1 cellular context compared by ENCODE assay signal in the genomic region with DNA sequence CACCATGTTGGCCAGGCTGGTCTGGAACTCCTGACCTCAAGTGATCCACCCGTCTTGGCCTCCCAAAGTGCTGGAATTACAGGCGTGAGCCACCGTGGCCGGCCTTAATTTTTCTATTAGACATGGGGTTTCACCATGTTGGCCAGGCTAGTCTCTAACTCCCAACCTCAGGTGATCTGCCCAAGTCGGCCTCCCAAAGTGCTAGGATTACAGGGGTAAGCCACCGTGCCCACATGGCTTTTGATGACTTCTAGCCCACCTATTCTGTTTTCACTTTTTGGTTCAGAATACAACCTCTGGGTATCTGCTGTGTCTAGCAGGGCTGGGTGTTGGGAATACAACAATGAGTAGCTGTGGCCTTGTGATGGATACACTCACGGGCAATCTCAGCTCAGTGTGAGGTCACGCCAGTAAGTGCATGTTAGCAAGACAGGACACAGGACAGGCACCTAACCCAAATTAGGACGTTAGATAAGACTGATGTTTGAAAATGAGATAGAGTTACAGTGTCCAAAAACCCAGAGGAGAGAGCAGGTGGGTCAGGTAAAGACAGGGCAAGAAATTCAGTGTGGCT.
TF ChIP-seq lines count a peak whose summit lies in the region.

No MANE protein-coding gene starts in this region.

TF ChIP-seq in GM12878, 131 proteins besides CTCF, POLR2A, EP300 and RAD21:
- TF ChIP-seq POLR2AphosphoS2 (IDR thresholded peaks at IDR 0.05; ENCODE audit: low read depth, low read length), result 0 out of 2 replicates have a peak, but pooled peaks have one; percentile 23
- TF ChIP-seq, protein P1, sequence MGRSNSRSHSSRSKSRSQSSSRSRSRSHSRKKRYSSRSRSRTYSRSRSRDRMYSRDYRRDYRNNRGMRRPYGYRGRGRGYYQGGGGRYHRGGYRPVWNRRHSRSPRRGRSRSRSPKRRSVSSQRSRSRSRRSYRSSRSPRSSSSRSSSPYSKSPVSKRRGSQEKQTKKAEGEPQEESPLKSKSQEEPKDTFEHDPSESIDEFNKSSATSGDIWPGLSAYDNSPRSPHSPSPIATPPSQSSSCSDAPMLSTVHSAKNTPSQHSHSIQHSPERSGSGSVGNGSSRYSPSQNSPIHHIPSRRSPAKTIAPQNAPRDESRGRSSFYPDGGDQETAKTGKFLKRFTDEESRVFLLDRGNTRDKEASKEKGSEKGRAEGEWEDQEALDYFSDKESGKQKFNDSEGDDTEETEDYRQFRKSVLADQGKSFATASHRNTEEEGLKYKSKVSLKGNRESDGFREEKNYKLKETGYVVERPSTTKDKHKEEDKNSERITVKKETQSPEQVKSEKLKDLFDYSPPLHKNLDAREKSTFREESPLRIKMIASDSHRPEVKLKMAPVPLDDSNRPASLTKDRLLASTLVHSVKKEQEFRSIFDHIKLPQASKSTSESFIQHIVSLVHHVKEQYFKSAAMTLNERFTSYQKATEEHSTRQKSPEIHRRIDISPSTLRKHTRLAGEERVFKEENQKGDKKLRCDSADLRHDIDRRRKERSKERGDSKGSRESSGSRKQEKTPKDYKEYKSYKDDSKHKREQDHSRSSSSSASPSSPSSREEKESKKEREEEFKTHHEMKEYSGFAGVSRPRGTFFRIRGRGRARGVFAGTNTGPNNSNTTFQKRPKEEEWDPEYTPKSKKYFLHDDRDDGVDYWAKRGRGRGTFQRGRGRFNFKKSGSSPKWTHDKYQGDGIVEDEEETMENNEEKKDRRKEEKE (IDR thresholded peaks at IDR 0.05), result no peak
